1 cellular context compared by ENCODE assay signal in genomic region chr5:132001647-132002561, GRCh38.
TF ChIP-seq lines count a peak whose summit lies in the region.

No MANE protein-coding gene starts in this region.

TF ChIP-seq in HepG2, 621 proteins besides CTCF, POLR2A, EP300 and RAD21 (continued from another document and continues in another):
- TF ChIP-seq ETS1 (CRISPR knock-in tag; IDR thresholded peaks at IDR 0.05) (no peak), PAXIP1 (CRISPR knock-in tag; conservative IDR thresholded peaks at IDR 0.05) (peak; percentile 99), NCOA1 (CRISPR knock-in tag; IDR thresholded peaks at IDR 0.05) (no peak), SP5 (CRISPR knock-in tag; IDR thresholded peaks at IDR 0.05; ENCODE audit: borderline replicate concordance, low read depth) (peak; percentile 65; the same call in 1 of the 2 replicates), HES4 (CRISPR knock-in tag; IDR thresholded peaks at IDR 0.05; ENCODE audit: borderline replicate concordance) (no peak), ZNF800 (CRISPR knock-in tag; IDR thresholded peaks at IDR 0.05) (peak; percentile 67; the same call in 1 of the 2 replicates), ATM (IDR thresholded peaks at IDR 0.05; ENCODE audit: borderline replicate concordance) (no peak), RAD51 (IDR thresholded peaks at IDR 0.05; ENCODE audit: borderline replicate concordance) (no peak), ZNF772 (CRISPR knock-in tag; IDR thresholded peaks at IDR 0.05) (peak; percentile 85), HCFC1 (IDR thresholded peaks at IDR 0.05; ENCODE audit: low read depth, low read length) (no peak), ZBTB26 (CRISPR knock-in tag; IDR thresholded peaks at IDR 0.05; ENCODE audit: borderline replicate concordance) (no peak), ZNF615 (CRISPR knock-in tag; IDR thresholded peaks at IDR 0.05; ENCODE audit: borderline replicate concordance) (no peak), HOXA3 (CRISPR knock-in tag; IDR thresholded peaks at IDR 0.05) (peak; percentile 69), ZNF317 (CRISPR knock-in tag; IDR thresholded peaks at IDR 0.05) (0 out of 2 replicates have a peak, but pooled peaks have one; percentile 74), GATA4 (IDR thresholded peaks at IDR 0.05; ENCODE audit: borderline replicate concordance, low read depth) (peak; percentile 96), ZNF432 (CRISPR knock-in tag; IDR thresholded peaks at IDR 0.05; ENCODE audit: borderline replicate concordance) (no peak), ZNF570 (CRISPR knock-in tag; IDR thresholded peaks at IDR 0.05; ENCODE audit: borderline replicate concordance) (no peak), CREB3 (CRISPR knock-in tag; IDR thresholded peaks at IDR 0.05) (no peak), TRIM22 (IDR thresholded peaks at IDR 0.05) (no peak), ZNF501 (CRISPR knock-in tag; IDR thresholded peaks at IDR 0.05) (no peak), STAT6 (CRISPR knock-in tag; IDR thresholded peaks at IDR 0.05; ENCODE audit: borderline replicate concordance) (peak; percentile 81; the same call in 1 of the 2 replicates), UBTF (CRISPR knock-in tag; IDR thresholded peaks at IDR 0.05) (peak; percentile 85), SIN3A (IDR thresholded peaks at IDR 0.05; ENCODE audit: borderline replicate concordance, low read depth, low read length) (no peak), KDM5B (CRISPR knock-in tag; IDR thresholded peaks at IDR 0.05; ENCODE audit: borderline replicate concordance) (peak; percentile 80), TOE1 (CRISPR knock-in tag; IDR thresholded peaks at IDR 0.05) (peak; percentile 87), GABPB1 (CRISPR knock-in tag; IDR thresholded peaks at IDR 0.05) (peak; percentile 37; the same call in 1 of the 2 replicates), WIZ (CRISPR knock-in tag; IDR thresholded peaks at IDR 0.05) (no peak; the same call in 1 of the 2 replicates), ZNF776 (CRISPR knock-in tag; IDR thresholded peaks at IDR 0.05) (no peak), ZNF746 (CRISPR knock-in tag; IDR thresholded peaks at IDR 0.05) (peak; percentile 97), RNF2 (conservative IDR thresholded peaks at IDR 0.05; ENCODE audit: low read depth) (peak; percentile 75; the same call in 1 of the 2 replicates), NCOA5 (CRISPR knock-in tag; IDR thresholded peaks at IDR 0.05) (no peak), FOXA1 (IDR thresholded peaks at IDR 0.05) (no peak), FOXA1 (CRISPR knock-in tag; IDR thresholded peaks at IDR 0.05) (peak; percentile 88), AKNA (CRISPR knock-in tag; IDR thresholded peaks at IDR 0.05; ENCODE audit: borderline replicate concordance) (no peak), ZNF382 (CRISPR knock-in tag; IDR thresholded peaks at IDR 0.05; ENCODE audit: borderline replicate concordance) (no peak), HNRNPL (IDR thresholded peaks at IDR 0.05; ENCODE audit: low read depth, low read length) (no peak), ZBTB14 (CRISPR knock-in tag; IDR thresholded peaks at IDR 0.05) (no peak)
